Comparison of ENCODE assay signal across 17 cellular contexts in genomic region chr21:45029968-45030636, GRCh38. TPM values are rescaled to one million over a fixed set of nuclear protein-coding genes. Genes with fewer than 3 reads are reported as not detected.
DNase-seq lines count a peak whose midpoint lies in the region; ATAC-seq and TF ChIP-seq lines count a peak whose summit lies in the region.
"Had no signal": no experiment of that assay in that cellular context is flagged by ENCODE, and none has a peak within 500 bp of the region (broad histone marks: within the 10 kb centered on the region; RNA-seq: fewer than 3 reads in every experiment).

No MANE protein-coding gene starts in this region.

- peak overlapping the region; percentile 74 to 97 (median 91); a peak in 21 of 22 replicates for H3K4me2 ChIP-seq in BLaER1 treated with 17β-estradiol and CSF1 and Interleukin-3, amounts not matched to agents 10 nM and 100 nM
- H3K4me2 ChIP-seq in osteoblast (ENCODE audit: insufficient read depth, low read length): peak overlapping the region; percentile 42

- intact Hi-C loops in Calu3 (cut with micrococcal nuclease; ENCODE audit: unreplicated experiment): no loop called here

- no peak overlapping the region for H2AFZ ChIP-seq in osteoblast (ENCODE audit: low read length)

- no peak for ATAC-seq in HG03095 (IDR thresholded peaks at IDR 0.05; ENCODE audit: unreplicated experiment)

- CTCF ChIA-PET in Calu3 (lab: Charles Lee): no interaction called here

- H3K27ac Mint-ChIP-seq in glutamatergic neuron (ENCODE audit: unreplicated experiment) (peak overlapping the region; percentile 22), Calu3 (ENCODE audit: unreplicated experiment) (no peak overlapping the region)
- H3K27ac Mint-ChIP-seq: activated naive CD4-positive, alpha-beta T cell treated with anti-CD3 and anti-CD28 coated beads, Interleukin-2, amount 10 ng/mL, durations not matched to agents 7 days and 5 days had no signal

- H3K4me1 Mint-ChIP-seq in glutamatergic neuron (ENCODE audit: low read depth, unreplicated experiment) (peaks cover 25% of the 10 kb centered on the region), Calu3 (ENCODE audit: low read depth, unreplicated experiment) (peaks cover 7% of the 10 kb centered on the region)
- H3K4me1 Mint-ChIP-seq: activated naive CD4-positive, alpha-beta T cell treated with anti-CD3 and anti-CD28 coated beads, Interleukin-2, amount 10 ng/mL, durations not matched to agents 7 days and 5 days had no signal

- H3K4me3 ChIP-seq in BLaER1 treated with 17β-estradiol and CSF1 and Interleukin-3, amounts not matched to agents 10 nM and 100 nM: no peak overlapping the region
- peak overlapping the region; percentile 8 for H3K4me3 ChIP-seq in osteoblast (ENCODE audit: insufficient read depth, low read length)
- H3K4me3 ChIP-seq: breast epithelium, lower lobe of right lung, pancreas, thyroid gland had no signal

- peaks cover 8% of the 10 kb centered on the region for H3K9me3 Mint-ChIP-seq in glutamatergic neuron (ENCODE audit: unreplicated experiment)
- H3K9me3 Mint-ChIP-seq in Calu3 (ENCODE audit: low read depth, unreplicated experiment): no peaks in the 10 kb centered on the region
- H3K9me3 Mint-ChIP-seq: activated naive CD4-positive, alpha-beta T cell treated with anti-CD3 and anti-CD28 coated beads, Interleukin-2, amount 10 ng/mL, durations not matched to agents 7 days and 5 days had no signal

- H3K36me3 Mint-ChIP-seq in glutamatergic neuron (ENCODE audit: unreplicated experiment) (peaks cover 4% of the 10 kb centered on the region), Calu3 (ENCODE audit: insufficient read depth, unreplicated experiment) (no peaks in the 10 kb centered on the region)
- H3K36me3 Mint-ChIP-seq: activated naive CD4-positive, alpha-beta T cell treated with anti-CD3 and anti-CD28 coated beads, Interleukin-2, amount 10 ng/mL, durations not matched to agents 7 days and 5 days had no signal

- H3K79me2 ChIP-seq in osteoblast (ENCODE audit: insufficient read depth, low read length): no peaks in the 10 kb centered on the region

- TF ChIP-seq CTCF in glutamatergic neuron (IDR thresholded peaks at IDR 0.05; ENCODE audit: partially characterized antibody, unreplicated experiment) (no peak), osteoblast (IDR thresholded peaks at IDR 0.05; ENCODE audit: extremely low read depth, low read depth, low read length) (no peak), Calu3 (IDR thresholded peaks at IDR 0.05; ENCODE audit: unreplicated experiment) (no peak)

- no TSS peak for BruUV-seq in Calu3 (replicated peaks; lab: Mats Ljungman, UMichigan)

- H3K27ac ChIP-seq in BLaER1 treated with 17β-estradiol and CSF1 and Interleukin-3, amounts not matched to agents 10 nM and 100 nM: peak overlapping the region in 1 of 11 experiments; percentile 5; a peak in 1 of 22 replicates
- no peak overlapping the region for H3K27ac ChIP-seq in osteoblast (ENCODE audit: low read depth, low read length)
- H3K27ac ChIP-seq: breast epithelium, pancreas, thyroid gland had no signal

- H3K36me3 ChIP-seq in BLaER1 treated with 17β-estradiol and CSF1 and Interleukin-3, amounts not matched to agents 10 nM and 100 nM: peaks cover 0 to 3% (median 0%) of the 10 kb centered on the region in 11 experiments; a peak in 2 of 22 replicates
- H3K36me3 ChIP-seq in osteoblast (ENCODE audit: insufficient read depth, low read length): no peaks in the 10 kb centered on the region
- H3K36me3 ChIP-seq: breast epithelium, lower lobe of right lung, pancreas, thyroid gland had no signal

- H3K4me3 Mint-ChIP-seq in glutamatergic neuron (ENCODE audit: unreplicated experiment) (no peak overlapping the region), Calu3 (ENCODE audit: low read depth, unreplicated experiment) (no peak overlapping the region)
- H3K4me3 Mint-ChIP-seq: activated naive CD4-positive, alpha-beta T cell treated with anti-CD3 and anti-CD28 coated beads, Interleukin-2, amount 10 ng/mL, durations not matched to agents 7 days and 5 days had no signal

- DNase-seq in NCI-H69 (lab: John Stamatoyannopoulos, UW) (peak; percentile 69), glutamatergic neuron (no peak), osteoblast (ENCODE audit: insufficient read length, low spot score, missing footprints) (peak; percentile 78), Calu3 (no peak), NCI-H1048 (lab: John Stamatoyannopoulos, UW) (no peak)
- DNase-seq in stimulated activated CD4-positive, alpha-beta T cell treated with anti-CD3 and anti-CD28 coated beads, Interleukin-4, amount 100 ng/mL, for 4 hours: no peak
- DNase-seq: activated CD4-positive, CD25-positive, alpha-beta regulatory T cell treated with anti-CD3 and anti-CD28 coated beads, Interleukin-2, amount 50 U/mL, for 72 hours; activated CD8-positive, alpha-beta memory T cell treated with anti-CD3 and anti-CD28 coated beads, Interleukin-2, amount 50 U/mL, for 4 hours; activated naive CD4-positive, alpha-beta T cell treated with anti-CD3 and anti-CD28 coated beads, Interleukin-2, amount 10 ng/mL, durations not matched to agents 7 days and 5 days; lower lobe of right lung; NCI-H2171 treated with DMSO at 0.1 percent for 48 hours; T-helper 1 cell had no signal

- peaks cover 30 to 63% (median 51%) of the 10 kb centered on the region in 10 experiments for H3K4me1 ChIP-seq in BLaER1 treated with 17β-estradiol and CSF1 and Interleukin-3, amounts not matched to agents 10 nM and 100 nM
- H3K4me1 ChIP-seq in osteoblast (ENCODE audit: insufficient read depth, low read length): peaks cover 23% of the 10 kb centered on the region
- H3K4me1 ChIP-seq: breast epithelium had no signal

- H3K27me3 Mint-ChIP-seq in glutamatergic neuron (ENCODE audit: unreplicated experiment): no peaks in the 10 kb centered on the region
- peaks cover 83% of the 10 kb centered on the region for H3K27me3 Mint-ChIP-seq in Calu3 (ENCODE audit: unreplicated experiment)

- H4K20me1 ChIP-seq in BLaER1 treated with 17β-estradiol and CSF1 and Interleukin-3, amounts not matched to agents 10 nM and 100 nM: peaks cover 0 to 27% (median 0%) of the 10 kb centered on the region in 11 experiments; a peak in 6 of 22 replicates
- no peaks in the 10 kb centered on the region for H4K20me1 ChIP-seq in osteoblast (ENCODE audit: insufficient read depth, low read length)

- peak overlapping the region in 3 of 11 experiments; percentile 1 to 20 (median 3); a peak in 1 of 22 replicates for H3K9ac ChIP-seq in BLaER1 treated with 17β-estradiol and CSF1 and Interleukin-3, amounts not matched to agents 10 nM and 100 nM

- peaks cover 2 to 11% (median 7%) of the 10 kb centered on the region in 11 experiments; a peak in 20 of 22 replicates for H3K9me3 ChIP-seq in BLaER1 treated with 17β-estradiol and CSF1 and Interleukin-3, amounts not matched to agents 10 nM and 100 nM (replicated peaks in 1 of 11)
- no peaks in the 10 kb centered on the region for H3K9me3 ChIP-seq in osteoblast (ENCODE audit: low read depth, low read length)
- H3K9me3 ChIP-seq: breast epithelium, lower lobe of right lung, pancreas, thyroid gland had no signal

- H3K27me3 ChIP-seq in BLaER1 treated with 17β-estradiol and CSF1 and Interleukin-3, amounts not matched to agents 10 nM and 100 nM: peaks cover 0 to 38% (median 0%) of the 10 kb centered on the region in 11 experiments; a peak in 7 of 22 replicates
- H3K27me3 ChIP-seq in osteoblast (ENCODE audit: insufficient read depth, low read length): peaks cover 3% of the 10 kb centered on the region
- H3K27me3 ChIP-seq: breast epithelium, pancreas, thyroid gland had no signal

RNA-seq across cellular contexts. Expression of gene ADARB1, which starts 44.3 kb away (rescaled TPM):
- total RNA-seq in glutamatergic neuron (ENCODE audit: unreplicated experiment) (49.2 TPM), osteoblast (19.5 and 28.9 TPM in 2 replicates), Calu3 (2022) (1.7 and 2.8 TPM in 2 replicates)

Comparison
In these comparisons a context has a peak if more than half of its experiments do, and no peak if none do; other contexts are left out.
1. DNase-seq: peak in NCI-H69 (single experiment) and osteoblast (single experiment); none in glutamatergic neuron (single experiment), Calu3 (single experiment), NCI-H1048 (single experiment) and stimulated activated CD4-positive, alpha-beta T cell treated with anti-CD3 and anti-CD28 coated beads, Interleukin-4, amount 100 ng/mL, for 4 hours (0 of 2).